ENCODE assay signal across 8 cellular contexts in genomic region chr2:70789304-70790078, GRCh38. TPM values are rescaled to one million over a fixed set of nuclear protein-coding genes. Genes with fewer than 3 reads are reported as not detected.
DNase-seq lines count a peak whose midpoint lies in the region; ATAC-seq lines count a peak whose summit lies in the region.

No MANE protein-coding gene starts in this region.

- no peaks in the 10 kb centered on the region for H3K9me3 ChIP-seq in ectodermal cell (ENCODE audit: control insufficient read depth, low read length)

- H3K4me3 Mint-ChIP-seq in activated CD4-positive, alpha-beta T cell treated with anti-CD3 and anti-CD28 coated beads, Interleukin-2, amount 10 ng/mL, durations not matched to agents 7 days and 5 days = peak overlapping the region; percentile 63

- peaks cover 2% of the 10 kb centered on the region for H3K36me3 Mint-ChIP-seq in activated CD4-positive, alpha-beta T cell treated with anti-CD3 and anti-CD28 coated beads, Interleukin-2, amount 10 ng/mL, durations not matched to agents 7 days and 5 days (ENCODE audit: low read depth)

- H3K27me3 ChIP-seq in ectodermal cell (ENCODE audit: control insufficient read depth, insufficient read depth, low read length, poor library complexity, severe bottlenecking) = peaks cover 83% of the 10 kb centered on the region

- no peak for ATAC-seq in GM18519 (IDR thresholded peaks at IDR 0.05; ENCODE audit: low FRiP score, unreplicated experiment)

- WGBS in ectodermal cell, 2 experiments = 6 to 10% methylated on average over 32 of the region's 32 CpGs

- H3K27ac ChIP-seq in ectodermal cell (ENCODE audit: insufficient read depth, low read depth, low read length, poor library complexity, severe bottlenecking) = no peak overlapping the region

- H3K9me3 Mint-ChIP-seq in activated CD4-positive, alpha-beta T cell treated with anti-CD3 and anti-CD28 coated beads, Interleukin-2, amount 10 ng/mL, durations not matched to agents 7 days and 5 days = no peaks in the 10 kb centered on the region

- H3K4me1 ChIP-seq in ectodermal cell (ENCODE audit: control insufficient read depth, insufficient read depth, low read length) = no peaks in the 10 kb centered on the region

- peaks cover 63% of the 10 kb centered on the region for H3K27me3 Mint-ChIP-seq in activated CD4-positive, alpha-beta T cell treated with anti-CD3 and anti-CD28 coated beads, Interleukin-2, amount 10 ng/mL, durations not matched to agents 7 days and 5 days

- H3K4me1 Mint-ChIP-seq in activated CD4-positive, alpha-beta T cell treated with anti-CD3 and anti-CD28 coated beads, Interleukin-2, amount 10 ng/mL, durations not matched to agents 7 days and 5 days = peaks cover 15% of the 10 kb centered on the region

- H3K4me3 ChIP-seq in ectodermal cell (ENCODE audit: insufficient read depth, low read depth, low read length) = peak overlapping the region; percentile 27

- H3K27ac Mint-ChIP-seq in activated CD4-positive, alpha-beta T cell treated with anti-CD3 and anti-CD28 coated beads, Interleukin-2, amount 10 ng/mL, durations not matched to agents 7 days and 5 days = no peak overlapping the region

- POLR2A ChIA-PET in activated CD4-positive, alpha-beta T cell treated with anti-CD3 and anti-CD28 coated beads, Interleukin-2, amount 10 ng/mL, durations not matched to agents 7 days and 5 days (lab: Charles Lee) = no interaction called here

- H3K36me3 ChIP-seq in ectodermal cell (ENCODE audit: control insufficient read depth, insufficient read depth, low read length) = no peaks in the 10 kb centered on the region

- DNase-seq in A172 (ENCODE audit: low spot score) (peak; percentile 29), GM19238 (ENCODE audit: insufficient read length, low spot score) (peak; percentile 22), NCI-H345 treated with DMSO at 0.1 percent for 48 hours (lab: John Stamatoyannopoulos, UW; ENCODE audit: unreplicated experiment) (peak; percentile 57), medulla oblongata (ENCODE audit: extremely low spot score) (peak; percentile 82)
- DNase-seq in activated CD4-positive, alpha-beta T cell treated with anti-CD3 and anti-CD28 coated beads, Interleukin-2, amount 10 ng/mL, durations not matched to agents 7 days and 5 days = peak; percentile 75
- DNase-seq in stimulated activated CD8-positive, alpha-beta memory T cell treated with anti-CD3 and anti-CD28 coated beads, Interleukin-15, amount 100 ng/mL, for 1 hour (ENCODE audit: low read depth) = peak; percentile 33

- CTCF ChIA-PET in activated CD4-positive, alpha-beta T cell treated with anti-CD3 and anti-CD28 coated beads, Interleukin-2, amount 10 ng/mL, durations not matched to agents 7 days and 5 days (lab: Charles Lee) = interaction anchor here (0.6 to 2.0 kb wide), 5 partner anchors 11 to 186 kb away, joined by 3 to 5 read pairs (median 4); partner anchors contain the start of gene ADD2

RNA-seq across cellular contexts. Expression of gene FIGLA, which starts 1.0 kb away (rescaled TPM):
- total RNA-seq in A172 (2014; rRNA removed; shearing (Covaris generic)) = not detected in 2 replicates
- total RNA-seq in activated CD4-positive, alpha-beta T cell treated with anti-CD3 and anti-CD28 coated beads, Interleukin-2, amount 10 ng/mL, durations not matched to agents 7 days and 5 days = not detected
- polyA plus RNA-seq in ectodermal cell (2013, experiment 1 of 4) = not detected
- not detected for polyA plus RNA-seq in ectodermal cell (2013, experiment 2 of 4)
- not detected for polyA plus RNA-seq in ectodermal cell (2013, experiment 3 of 4)
- not detected for polyA plus RNA-seq in ectodermal cell (2013, experiment 4 of 4)

RNA-seq across cellular contexts. Expression of gene ADD2, which starts 21.5 kb away (rescaled TPM):
- total RNA-seq in A172 (2014; rRNA removed; shearing (Covaris generic)) = 47.5 and 50.5 TPM in 2 replicates
- total RNA-seq in activated CD4-positive, alpha-beta T cell treated with anti-CD3 and anti-CD28 coated beads, Interleukin-2, amount 10 ng/mL, durations not matched to agents 7 days and 5 days = 10 to 100 TPM; 16.8 to 19.5 TPM
- 63.9 TPM for polyA plus RNA-seq in ectodermal cell (2013, experiment 1 of 4)
- polyA plus RNA-seq in ectodermal cell (2013, experiment 2 of 4) = 68.8 TPM
- 55.3 TPM for polyA plus RNA-seq in ectodermal cell (2013, experiment 3 of 4)
- polyA plus RNA-seq in ectodermal cell (2013, experiment 4 of 4) = 57.5 TPM

RNA-seq across cellular contexts. Expression of gene CLEC4F, which starts 30.9 kb away (rescaled TPM):
- not detected in 2 replicates for total RNA-seq in A172 (2014; rRNA removed; shearing (Covaris generic))
- total RNA-seq in activated CD4-positive, alpha-beta T cell treated with anti-CD3 and anti-CD28 coated beads, Interleukin-2, amount 10 ng/mL, durations not matched to agents 7 days and 5 days = not detected
- polyA plus RNA-seq in ectodermal cell (2013, experiment 1 of 4) = not detected
- not detected for polyA plus RNA-seq in ectodermal cell (2013, experiment 2 of 4)
- polyA plus RNA-seq in ectodermal cell (2013, experiment 3 of 4) = not detected
- polyA plus RNA-seq in ectodermal cell (2013, experiment 4 of 4) = not detected

RNA-seq across cellular contexts. Expression of gene CD207, which starts 46.1 kb away (rescaled TPM):
- total RNA-seq in A172 (2014; rRNA removed; shearing (Covaris generic)) = 0.14 TPM in 1 of 2 replicates, not detected in the other
- not detected for total RNA-seq in activated CD4-positive, alpha-beta T cell treated with anti-CD3 and anti-CD28 coated beads, Interleukin-2, amount 10 ng/mL, durations not matched to agents 7 days and 5 days
- not detected for polyA plus RNA-seq in ectodermal cell (2013, experiment 1 of 4)
- polyA plus RNA-seq in ectodermal cell (2013, experiment 2 of 4) = not detected
- not detected for polyA plus RNA-seq in ectodermal cell (2013, experiment 3 of 4)
- not detected for polyA plus RNA-seq in ectodermal cell (2013, experiment 4 of 4)

Comparison
In these comparisons a context has a peak if more than half of its experiments do, and no peak if none do; other contexts are left out.
1. DNase-seq: peak in every context shown above with its lines; median percentile 82 in medulla oblongata; 75 in activated CD4-positive, alpha-beta T cell treated with anti-CD3 and anti-CD28 coated beads, Interleukin-2, amount 10 ng/mL, durations not matched to agents 7 days and 5 days; 57 in NCI-H345 treated with DMSO at 0.1 percent for 48 hours; 33 in stimulated activated CD8-positive, alpha-beta memory T cell treated with anti-CD3 and anti-CD28 coated beads, Interleukin-15, amount 100 ng/mL, for 1 hour; 29 in A172; 22 in GM19238.